Comparison of ENCODE assay signal across 1 cellular context in genomic region chr17:57379237-57380054, GRCh38.
TF ChIP-seq lines count a peak whose summit lies in the region.

No MANE protein-coding gene starts in this region.

TF ChIP-seq in K562, 482 proteins besides CTCF, POLR2A, EP300 and RAD21 (continued from another document and continues in another):
- TF ChIP-seq THAP12 (CRISPR knock-in tag; IDR thresholded peaks at IDR 0.05) (no peak), ZFPM2 (CRISPR knock-in tag; IDR thresholded peaks at IDR 0.05) (no peak), NFATC3 (IDR thresholded peaks at IDR 0.05) (no peak), ZNF561 (CRISPR knock-in tag; conservative IDR thresholded peaks at IDR 0.05) (no peak), MTA1 (IDR thresholded peaks at IDR 0.05; ENCODE audit: borderline replicate concordance) (0 out of 2 replicates have a peak, but pooled peaks have one; percentile 35), MAZ (CRISPR knock-in tag; conservative IDR thresholded peaks at IDR 0.05 in 1 of 2, IDR thresholded peaks at IDR 0.05 in 1 of 2) (peak; percentile 37 to 75; a peak in 3 of 4 replicates), ZHX1 (conservative IDR thresholded peaks at IDR 0.05; ENCODE audit: low read length) (no peak), POLR2G (IDR thresholded peaks at IDR 0.05; ENCODE audit: low read depth, low read length) (no peak), OTX1 (CRISPR knock-in tag; IDR thresholded peaks at IDR 0.05) (no peak), MBD1 (CRISPR knock-in tag; IDR thresholded peaks at IDR 0.05) (no peak), TAF7 (tag; IDR thresholded peaks at IDR 0.05) (no peak), ZNF589 (CRISPR knock-in tag; IDR thresholded peaks at IDR 0.05; ENCODE audit: low read depth) (peak; percentile 89; the same call in 1 of the 2 replicates), CHCHD3 (CRISPR knock-in tag; IDR thresholded peaks at IDR 0.05) (no peak), GTF2F1 (IDR thresholded peaks at IDR 0.05; ENCODE audit: low read depth, low read length) (no peak), ZNF354B (CRISPR knock-in tag; IDR thresholded peaks at IDR 0.05) (no peak), ZNF224 (CRISPR knock-in tag; IDR thresholded peaks at IDR 0.05) (no peak), STAT5B (CRISPR knock-in tag; IDR thresholded peaks at IDR 0.05) (no peak), MAFF (IDR thresholded peaks at IDR 0.05; ENCODE audit: low read length) (peak; percentile 90), SNIP1 (IDR thresholded peaks at IDR 0.05; ENCODE audit: low read depth) (0 out of 2 replicates have a peak, but pooled peaks have one; percentile 61), GTF3C2 (IDR thresholded peaks at IDR 0.05; ENCODE audit: borderline replicate concordance, extremely low read depth, insufficient read length) (no peak), ZBTB33 (CRISPR knock-in tag; IDR thresholded peaks at IDR 0.05) (no peak), TRIM25 (IDR thresholded peaks at IDR 0.05; ENCODE audit: borderline replicate concordance) (no peak), ZNF121 (CRISPR knock-in tag; conservative IDR thresholded peaks at IDR 0.05) (no peak), SREBF1 (IDR thresholded peaks at IDR 0.05; ENCODE audit: borderline replicate concordance, low read depth, low read length) (no peak), NR1H2 (CRISPR knock-in tag; IDR thresholded peaks at IDR 0.05) (no peak), ZNF639 (CRISPR knock-in tag; conservative IDR thresholded peaks at IDR 0.05 in 1 of 2, IDR thresholded peaks at IDR 0.05 in 1 of 2) (peak in 1 of 2 experiments; percentile 82; a peak in 2 of 4 replicates), SRSF1 (IDR thresholded peaks at IDR 0.05; ENCODE audit: low read depth, low read length) (no peak), DNMT1 (IDR thresholded peaks at IDR 0.05) (no peak), C11orf30 (IDR thresholded peaks at IDR 0.05; ENCODE audit: low read depth) (peak; percentile 91), ZNF57 (CRISPR knock-in tag; IDR thresholded peaks at IDR 0.05) (no peak), HOMEZ (CRISPR knock-in tag; IDR thresholded peaks at IDR 0.05) (no peak), GATAD2A (IDR thresholded peaks at IDR 0.05) (peak; percentile 70), RNF219 (CRISPR knock-in tag; IDR thresholded peaks at IDR 0.05) (no peak), PHB (CRISPR knock-in tag; IDR thresholded peaks at IDR 0.05) (no peak), ZNF140 (CRISPR knock-in tag; IDR thresholded peaks at IDR 0.05) (no peak), ARID3A (IDR thresholded peaks at IDR 0.05; ENCODE audit: borderline replicate concordance, low read depth, low read length) (0 out of 2 replicates have a peak, but pooled peaks have one; percentile 26), FOXK2 (conservative IDR thresholded peaks at IDR 0.05 in 1 of 2, IDR thresholded peaks at IDR 0.05 in 1 of 2; ENCODE audit: low read depth in 2 of 2) (peak in 1 of 2 experiments; percentile 58; a peak in 2 of 4 replicates), BACH1 (tag; IDR thresholded peaks at IDR 0.05) (peak; percentile 55; the same call in 1 of the 2 replicates), EHMT2 (IDR thresholded peaks at IDR 0.05) (0 out of 2 replicates have a peak, but pooled peaks have one; percentile 14), KLF10 (CRISPR knock-in tag; IDR thresholded peaks at IDR 0.05) (no peak), HDAC6 (IDR thresholded peaks at IDR 0.05; ENCODE audit: low read depth, low read length) (no peak), PHB2 (IDR thresholded peaks at IDR 0.05; ENCODE audit: low read depth) (peak; percentile 78; the same call in 1 of the 2 replicates)
